ENCODE assay signal across 8 cellular contexts in the genomic region with DNA sequence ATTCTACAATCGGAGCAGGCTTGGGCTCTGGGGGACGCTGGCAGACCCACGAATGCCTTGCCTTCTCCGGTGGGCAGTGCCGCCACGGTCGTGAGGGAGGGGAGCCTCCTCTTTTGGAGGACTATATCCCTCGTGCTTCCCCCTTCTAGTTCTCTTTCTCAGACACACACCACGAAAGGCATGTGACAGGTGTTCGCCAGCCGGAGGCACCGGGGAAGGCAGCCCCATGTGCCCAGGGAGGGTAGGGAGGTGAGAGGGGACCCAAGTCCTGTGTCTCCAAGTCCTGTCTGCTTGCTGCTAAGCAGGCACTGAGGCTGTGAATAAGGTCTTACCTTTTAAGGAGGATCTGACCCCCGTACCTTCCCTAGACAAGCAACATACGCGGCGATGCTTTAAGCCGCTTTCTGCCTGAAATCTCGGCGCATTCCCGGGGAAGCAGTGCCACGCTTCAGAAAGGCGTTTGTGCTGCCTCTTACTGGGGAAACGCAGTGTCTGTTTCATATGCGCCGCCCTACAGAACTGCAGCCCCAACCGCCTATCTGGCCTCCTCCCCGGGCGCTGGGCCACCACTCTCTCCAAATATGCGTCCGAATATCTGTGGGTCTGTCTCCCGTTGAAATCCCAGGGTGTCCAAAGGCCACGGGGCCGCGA. TPM values are rescaled to one million over a fixed set of nuclear protein-coding genes. Genes with fewer than 3 reads are reported as not detected.
DNase-seq lines count a peak whose midpoint lies in the region; ATAC-seq and TF ChIP-seq lines count a peak whose summit lies in the region.

No MANE protein-coding gene starts in this region.

- peaks cover 0 to 55% of the 10 kb centered on the region in 2 donors for H3K27me3 ChIP-seq in breast epithelium
- H3K27me3 ChIP-seq in esophagus muscularis mucosa: peaks cover 0 to 44% (median 4%) of the 10 kb centered on the region in 4 donors
- peaks cover 61% of the 10 kb centered on the region for H3K27me3 ChIP-seq in upper lobe of right lung

- H3K27ac ChIP-seq in breast epithelium (no peak overlapping the region), esophagus muscularis mucosa (replicated peaks in 1 of 4) (peak overlapping the region; percentile 32 to 75 (median 58)), upper lobe of right lung (no peak overlapping the region), RWPE1 (no peak overlapping the region)

- no peak overlapping the region for H3K4me3 Mint-ChIP-seq in MCF 10A (ENCODE audit: unreplicated experiment)
- H3K4me3 Mint-ChIP-seq in T-cell: peak overlapping the region; percentile 64 to 77 (median 73)

- H3K9me3 Mint-ChIP-seq in MCF 10A (ENCODE audit: unreplicated experiment) (no peaks in the 10 kb centered on the region), T-cell (no peaks in the 10 kb centered on the region)

- H3K9me3 ChIP-seq in breast epithelium (no peaks in the 10 kb centered on the region), esophagus muscularis mucosa (no peaks in the 10 kb centered on the region), upper lobe of right lung (no peaks in the 10 kb centered on the region)

- peak in 1 of 4 experiments; percentile 64 for ATAC-seq in T-cell (replicated peaks in 1 of 4)
- ATAC-seq in upper lobe of right lung: peak; percentile 23

- H3K4me3 ChIP-seq in breast epithelium: peak overlapping the region; percentile 55 to 77 (median 55)
- H3K4me3 ChIP-seq in esophagus muscularis mucosa: peak overlapping the region; percentile 62 to 69 (median 66)
- peak overlapping the region; percentile 51 for H3K4me3 ChIP-seq in upper lobe of right lung

- DNase-seq in breast epithelium (ENCODE audit: low spot score in 2 of 2): no peak
- DNase-seq in MCF 10A (ENCODE audit: unreplicated experiment): no peak
- peak in 2 of 34 experiments; percentile 4 to 7 for DNase-seq in T-cell
- DNase-seq in esophagus muscularis mucosa (ENCODE audit: extremely low spot score): no peak
- peak; percentile 45 for DNase-seq in mucosa of gallbladder (ENCODE audit: low spot score)
- no peak for DNase-seq in upper lobe of right lung
- DNase-seq in RWPE1 (ENCODE audit: low spot score): no peak
- no peak for DNase-seq in activated CD4-positive, CD25-positive, alpha-beta regulatory T cell treated with anti-CD3 and anti-CD28 coated beads, Interleukin-2, amount 50 U/mL, for 72 hours

- H3K4me1 ChIP-seq in breast epithelium: no peaks in the 10 kb centered on the region
- H3K4me1 ChIP-seq in esophagus muscularis mucosa: peaks cover 29 to 55% (median 47%) of the 10 kb centered on the region in 4 donors
- peaks cover 12% of the 10 kb centered on the region for H3K4me1 ChIP-seq in upper lobe of right lung

- under 1% methylated on average over 23 of the region's 34 CpGs for WGBS in esophagus muscularis mucosa

- H3K27me3 Mint-ChIP-seq in MCF 10A (ENCODE audit: insufficient read depth, unreplicated experiment) (peaks cover 71% of the 10 kb centered on the region), T-cell (peaks cover 74 to 76% of the 10 kb centered on the region in 2 donors)

- H3K27ac Mint-ChIP-seq in MCF 10A (ENCODE audit: low read depth, unreplicated experiment): no peak overlapping the region
- H3K27ac Mint-ChIP-seq in T-cell: no peak overlapping the region

- no peak for TF ChIP-seq CTCF in breast epithelium (IDR thresholded peaks at IDR 0.05)
- no peak for TF ChIP-seq CTCF in MCF 10A (IDR thresholded peaks at IDR 0.05; ENCODE audit: unreplicated experiment)
- peak in 1 of 3 experiments; percentile 30 for TF ChIP-seq CTCF in esophagus muscularis mucosa (IDR thresholded peaks at IDR 0.05)
- peak; percentile 15 for TF ChIP-seq CTCF in upper lobe of right lung (IDR thresholded peaks at IDR 0.05)
- TF ChIP-seq CTCF in RWPE1 (conservative IDR thresholded peaks at IDR 0.05; ENCODE audit: low read depth): no peak

- CTCF ChIA-PET in MCF 10A (lab: Yijun Ruan, JAX): interaction anchor here (0.6 kb wide), 1 partner anchor 136 kb away, joined by 3 read pairs; no protein-coding TSS in a partner anchor
- CTCF ChIA-PET in T-cell (lab: Charles Lee): no interaction called here
- CTCF ChIA-PET in RWPE1 (lab: Yijun Ruan, JAX): interaction anchor here (1.0 kb wide), 1 partner anchor 630 kb away, joined by 5 read pairs; no protein-coding TSS in a partner anchor

- H3K4me1 Mint-ChIP-seq in MCF 10A (ENCODE audit: insufficient read depth, unreplicated experiment) (no peaks in the 10 kb centered on the region), T-cell (peaks cover 20 to 41% (median 38%) of the 10 kb centered on the region in 3 donors)

- BruUV-seq in MCF 10A (replicated peaks; lab: Mats Ljungman, UMichigan): no TSS peak

- H3K36me3 ChIP-seq in breast epithelium: no peaks in the 10 kb centered on the region
- peaks cover 0 to 4% (median 0%) of the 10 kb centered on the region in 4 donors for H3K36me3 ChIP-seq in esophagus muscularis mucosa
- H3K36me3 ChIP-seq in upper lobe of right lung: no peaks in the 10 kb centered on the region

- no peak for TF ChIP-seq POLR2A in breast epithelium (IDR thresholded peaks at IDR 0.05)
- TF ChIP-seq POLR2A in esophagus muscularis mucosa (IDR thresholded peaks at IDR 0.05; ENCODE audit: low read depth): no peak

- no peak for TF ChIP-seq EP300 in esophagus muscularis mucosa (IDR thresholded peaks at IDR 0.05)

- intact Hi-C loops in breast epithelium (cut with DNase I; ENCODE audit: low total_unique reads): loop anchor here (10.0 kb wide), 1 partner anchor 251 kb away; no protein-coding TSS in a partner anchor
- intact Hi-C loops in MCF 10A (cut with micrococcal nuclease): no loop called here
- intact Hi-C loops in esophagus muscularis mucosa (cut with DNase I): loop anchor here (5.0 kb wide), 1 partner anchor 58 kb away; no protein-coding TSS in a partner anchor
- intact Hi-C loops in upper lobe of right lung (cut with DNase I): loop anchor here (5.0 kb wide), 1 partner anchor 253 kb away; no protein-coding TSS in a partner anchor

- H3K36me3 Mint-ChIP-seq in MCF 10A (ENCODE audit: insufficient read depth, unreplicated experiment) (no peaks in the 10 kb centered on the region), T-cell (no peaks in the 10 kb centered on the region)

- POLR2A ChIA-PET in MCF 10A (lab: Yijun Ruan, JAX): no interaction called here
- POLR2A ChIA-PET in T-cell (lab: Charles Lee): no interaction called here
- POLR2A ChIA-PET in RWPE1 (lab: Yijun Ruan, JAX; ENCODE audit: low non-redundant PET): no interaction called here

RNA-seq across cellular contexts. Expression of gene PLXNA4, which starts 0.8 kb away (rescaled TPM):
- total RNA-seq in breast epithelium: 10 to 100 TPM in 2 of 3 donors, 1 to 10 TPM in 1; 7.2 to 32.5 (median 26.2) TPM
- not detected in 2 replicates for total RNA-seq in MCF 10A (2022)
- 1 to 10 TPM; 1.5 to 8.3 (median 4.8) TPM for total RNA-seq in T-cell
- 1 to 10 TPM; 5.0 to 9.5 (median 6.6) TPM for total RNA-seq in esophagus muscularis mucosa
- total RNA-seq in mucosa of gallbladder: 5.8 TPM
- total RNA-seq in upper lobe of right lung: 7.2 TPM

Comparison
In these comparisons a context has a peak if more than half of its experiments do, and no peak if none do; other contexts are left out.
1. H3K27ac ChIP-seq: peak in esophagus muscularis mucosa (4 of 4); none in breast epithelium (0 of 2), upper lobe of right lung (single experiment) and RWPE1 (single experiment).
2. CTCF ChIA-PET loops: an anchor here in MCF 10A (0.6 kb wide) and RWPE1 (1.0 kb wide); none called in T-cell.
3. Peak in every context shown above with its lines, with median percentiles within 50 percentile points of each other: H3K4me3 ChIP-seq.